ENCODE assay signal across 1 cellular context in genomic region chr2:32064713-32065112, GRCh38.
TF ChIP-seq lines count a peak whose summit lies in the region.

No MANE protein-coding gene starts in this region.

TF ChIP-seq in GM23338, 12 proteins besides CTCF, POLR2A, EP300 and RAD21 (continued from another document):
- TF ChIP-seq ZNF462 (CRISPR knock-in tag; IDR thresholded peaks at IDR 0.05), result no peak
TF ChIP-seq in GM23338: peak in this region for 0.
